ENCODE assay signal across 9 cellular contexts in genomic region chr10:46325021-46325420, GRCh38. TPM values are rescaled to one million over a fixed set of nuclear protein-coding genes. Genes with fewer than 3 reads are reported as not detected.
A peak's percentile ranks its signal among the peaks of the same experiment; 100 is the strongest.
DNase-seq lines count a peak whose midpoint lies in the region; ATAC-seq, FAIRE-seq and TF ChIP-seq lines count a peak whose summit lies in the region.
"Had no signal": no experiment of that assay in that cellular context is flagged by ENCODE, and none has a peak within 500 bp of the region (broad histone marks: within the 10 kb centered on the region; RNA-seq: fewer than 3 reads in every experiment).

No MANE protein-coding gene starts in this region.

- peaks cover 0 to 3% of the 10 kb centered on the region in 2 donors for H3K4me1 Mint-ChIP-seq in stimulated activated naive B cell treated with anti-CD40 and anti-IgM and Interleukin-4, amounts not matched to agents 10 μg/mL and 1 μg/mL and 100 μg/mL, for 72 hours

- ATAC-seq in stimulated activated naive B cell treated with anti-CD40 and anti-IgM and Interleukin-4, amounts not matched to agents 10 μg/mL and 1 μg/mL and 100 μg/mL, for 72 hours (replicated peaks), result no peak

- peaks cover 0 to 8% (median 0%) of the 10 kb centered on the region in 3 donors for H3K4me1 ChIP-seq in esophagus squamous epithelium
- H3K4me1 ChIP-seq in parathyroid adenoma, result peaks cover 9% of the 10 kb centered on the region

- H3K4me3 Mint-ChIP-seq in stimulated activated naive B cell treated with anti-CD40 and anti-IgM and Interleukin-4, amounts not matched to agents 10 μg/mL and 1 μg/mL and 100 μg/mL, for 72 hours, result no peak overlapping the region

- no peak overlapping the region for H3K9ac ChIP-seq in parathyroid adenoma

- no peak for TF ChIP-seq POLR2A in esophagus squamous epithelium (IDR thresholded peaks at IDR 0.05)

- DNase-seq in ELR (ENCODE audit: low read depth) (peak; percentile 32), NAMALWA (ENCODE audit: low spot score) (peak; percentile 26), esophagus squamous epithelium (lab: John Stamatoyannopoulos, UW) (no peak), urothelium cell line (ENCODE audit: low spot score) (no peak), foreskin melanocyte (no peak), NCI-H2171 (lab: John Stamatoyannopoulos, UW) (no peak)
- DNase-seq in stimulated activated naive B cell treated with anti-CD40 and anti-IgM and Interleukin-4, amounts not matched to agents 10 μg/mL and 1 μg/mL and 100 μg/mL, for 72 hours, result no peak
- DNase-seq: NCI-H187 had no signal

- intact Hi-C loops in esophagus squamous epithelium (cut with DNase I), result no loop called here

- TF ChIP-seq CTCF in esophagus squamous epithelium (IDR thresholded peaks at IDR 0.05) (peak in 4 of 6 experiments; percentile 16 to 39 (median 28)), parathyroid adenoma (IDR thresholded peaks at IDR 0.05) (peak; percentile 74)

- H3K9me3 ChIP-seq in esophagus squamous epithelium (no peaks in the 10 kb centered on the region), parathyroid adenoma (ENCODE audit: control insufficient read depth, low read length) (no peaks in the 10 kb centered on the region)

- H3K9me3 Mint-ChIP-seq in stimulated activated naive B cell treated with anti-CD40 and anti-IgM and Interleukin-4, amounts not matched to agents 10 μg/mL and 1 μg/mL and 100 μg/mL, for 72 hours, result no peaks in the 10 kb centered on the region

- H3K36me3 ChIP-seq in esophagus squamous epithelium (no peaks in the 10 kb centered on the region), parathyroid adenoma (ENCODE audit: control insufficient read depth, insufficient read depth, low read length) (no peaks in the 10 kb centered on the region)

- no peak overlapping the region for H3K27ac Mint-ChIP-seq in stimulated activated naive B cell treated with anti-CD40 and anti-IgM and Interleukin-4, amounts not matched to agents 10 μg/mL and 1 μg/mL and 100 μg/mL, for 72 hours

- WGBS in esophagus squamous epithelium, 2 donors, result 85 to 93% methylated on average over 1 of the region's 1 CpG

- H3K79me2 ChIP-seq in parathyroid adenoma, result no peaks in the 10 kb centered on the region

- H3K27ac ChIP-seq in esophagus squamous epithelium (no peak overlapping the region), parathyroid adenoma (peak overlapping the region; percentile 20)

- H3K36me3 Mint-ChIP-seq in stimulated activated naive B cell treated with anti-CD40 and anti-IgM and Interleukin-4, amounts not matched to agents 10 μg/mL and 1 μg/mL and 100 μg/mL, for 72 hours, result no peaks in the 10 kb centered on the region

- H3K27me3 ChIP-seq in esophagus squamous epithelium, result no peaks in the 10 kb centered on the region
- H3K27me3 ChIP-seq in parathyroid adenoma (ENCODE audit: control insufficient read depth, insufficient read depth, low read length), result no peaks in the 10 kb centered on the region

- FAIRE-seq in urothelium cell line (lab: Jason Lieb, UNC), result no peak

- no peak overlapping the region for H3K4me2 ChIP-seq in parathyroid adenoma (ENCODE audit: low read length)

- peak overlapping the region; percentile 52 for H2AFZ ChIP-seq in parathyroid adenoma

- no peak overlapping the region for H3K4me3 ChIP-seq in esophagus squamous epithelium
- H3K4me3 ChIP-seq in parathyroid adenoma (ENCODE audit: low read depth, low read length), result no peak overlapping the region

- peaks cover 6 to 10% of the 10 kb centered on the region in 2 donors for H3K27me3 Mint-ChIP-seq in stimulated activated naive B cell treated with anti-CD40 and anti-IgM and Interleukin-4, amounts not matched to agents 10 μg/mL and 1 μg/mL and 100 μg/mL, for 72 hours

RNA-seq across cellular contexts. Expression of gene ANTXRL, which starts 38.2 kb away (rescaled TPM):
- not detected for total RNA-seq in esophagus squamous epithelium

RNA-seq across cellular contexts. Expression of gene ANXA8L1, which starts 50.6 kb away (rescaled TPM):
- 100 to 1,000 TPM; 247 to 351 (median 300) TPM for total RNA-seq in esophagus squamous epithelium

Comparison
In these comparisons a context has a peak if more than half of its experiments do, and no peak if none do; other contexts are left out.
1. DNase-seq: peak in ELR (single experiment) and NAMALWA (single experiment); none in esophagus squamous epithelium (single experiment), urothelium cell line (single experiment), foreskin melanocyte (single experiment), NCI-H2171 (single experiment) and stimulated activated naive B cell treated with anti-CD40 and anti-IgM and Interleukin-4, amounts not matched to agents 10 μg/mL and 1 μg/mL and 100 μg/mL, for 72 hours (single experiment).